Comparison of ENCODE assay signal across 7 cellular contexts in the genomic region with DNA sequence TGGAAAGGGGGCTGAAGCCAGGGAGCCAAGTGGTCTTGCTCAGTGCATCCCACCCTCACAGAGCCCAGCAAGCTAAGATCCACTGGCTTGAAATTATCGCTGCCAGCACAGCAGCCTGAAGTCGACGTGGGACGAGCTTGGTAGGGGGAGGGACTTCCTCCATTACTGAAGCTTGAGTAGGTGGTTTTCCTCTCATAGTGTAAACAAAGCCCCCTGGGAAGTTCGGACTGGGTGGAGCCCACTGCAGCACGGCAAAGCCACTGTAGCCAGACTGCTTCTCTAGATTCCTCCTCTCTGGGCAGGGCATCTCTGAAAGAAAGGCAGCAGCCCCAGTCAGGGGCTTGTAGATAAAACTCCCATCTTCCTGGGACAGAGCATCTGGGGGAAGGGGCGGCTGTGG. TPM values are rescaled to one million over a fixed set of nuclear protein-coding genes. Genes with fewer than 3 reads are reported as not detected.
"Had no signal": no experiment of that assay in that cellular context is flagged by ENCODE, and none has a peak within 500 bp of the region (broad histone marks: within the 10 kb centered on the region; RNA-seq: fewer than 3 reads in every experiment).

No MANE protein-coding gene starts in this region.

RNA-seq across cellular contexts. Expression of a gene that starts 17.2 kb away (rescaled TPM):
- total RNA-seq: HT1080, LHCN-M2, MCF 10A, Right ventricle myocardium superior, SJSA1, T-cell had no signal
- polyA plus RNA-seq: SK-N-SH had no signal

RNA-seq across cellular contexts. Expression of a gene that starts 40.3 kb away (rescaled TPM):
- total RNA-seq: HT1080, LHCN-M2, MCF 10A, Right ventricle myocardium superior, SJSA1, T-cell had no signal
- polyA plus RNA-seq: SK-N-SH had no signal

RNA-seq across cellular contexts. Expression of a gene that starts 44.6 kb away (rescaled TPM):
- total RNA-seq: HT1080, LHCN-M2, MCF 10A, SJSA1, T-cell had no signal
- polyA plus RNA-seq: SK-N-SH had no signal
